In genomic region chr11:129364143-129364654, GRCh38 we compare ENCODE assay signal across 1 cellular context.
TF ChIP-seq lines count a peak whose summit lies in the region.

No MANE protein-coding gene starts in this region.

TF ChIP-seq in WTC11, 78 proteins besides CTCF, POLR2A, EP300 and RAD21 (continued from another document):
- no peak for TF ChIP-seq JUN (CRISPR knock-in tag; IDR thresholded peaks at IDR 0.05)
